Comparison of ENCODE assay signal across 1 cellular context in the genomic region with DNA sequence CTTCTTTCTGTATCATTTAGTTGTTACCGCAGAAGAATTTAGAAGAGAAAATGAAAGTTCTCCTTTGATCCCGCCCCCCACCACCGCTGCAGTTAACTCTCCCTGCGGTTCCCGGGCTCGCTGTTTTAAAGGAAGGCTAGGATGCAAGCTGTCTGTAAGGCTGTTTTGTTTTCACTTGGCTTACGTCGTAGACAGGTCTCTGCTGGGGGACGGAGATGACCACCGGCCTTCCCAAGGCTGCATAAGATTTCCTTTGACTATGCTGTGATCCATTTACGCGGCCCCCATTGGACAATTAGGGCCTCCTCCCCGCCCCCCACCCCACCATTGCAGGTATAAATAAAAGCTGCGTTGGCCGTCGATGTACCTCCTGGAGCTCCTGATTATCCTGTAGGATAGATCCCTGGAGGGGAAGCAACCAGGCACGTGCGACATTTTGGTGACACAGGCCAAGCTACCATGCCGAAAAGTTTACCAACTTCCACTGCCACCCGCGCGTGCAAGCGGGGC.
TF ChIP-seq lines count a peak whose summit lies in the region.

No MANE protein-coding gene starts in this region.

TF ChIP-seq in HCT116, 20 proteins besides CTCF, POLR2A, EP300 and RAD21 (continued from another document):
- no peak for TF ChIP-seq YY1 (IDR thresholded peaks at IDR 0.05; ENCODE audit: extremely low read depth, insufficient replicate concordance, low read depth, low read length)
